Comparison of ENCODE assay signal across 8 cellular contexts in the genomic region with DNA sequence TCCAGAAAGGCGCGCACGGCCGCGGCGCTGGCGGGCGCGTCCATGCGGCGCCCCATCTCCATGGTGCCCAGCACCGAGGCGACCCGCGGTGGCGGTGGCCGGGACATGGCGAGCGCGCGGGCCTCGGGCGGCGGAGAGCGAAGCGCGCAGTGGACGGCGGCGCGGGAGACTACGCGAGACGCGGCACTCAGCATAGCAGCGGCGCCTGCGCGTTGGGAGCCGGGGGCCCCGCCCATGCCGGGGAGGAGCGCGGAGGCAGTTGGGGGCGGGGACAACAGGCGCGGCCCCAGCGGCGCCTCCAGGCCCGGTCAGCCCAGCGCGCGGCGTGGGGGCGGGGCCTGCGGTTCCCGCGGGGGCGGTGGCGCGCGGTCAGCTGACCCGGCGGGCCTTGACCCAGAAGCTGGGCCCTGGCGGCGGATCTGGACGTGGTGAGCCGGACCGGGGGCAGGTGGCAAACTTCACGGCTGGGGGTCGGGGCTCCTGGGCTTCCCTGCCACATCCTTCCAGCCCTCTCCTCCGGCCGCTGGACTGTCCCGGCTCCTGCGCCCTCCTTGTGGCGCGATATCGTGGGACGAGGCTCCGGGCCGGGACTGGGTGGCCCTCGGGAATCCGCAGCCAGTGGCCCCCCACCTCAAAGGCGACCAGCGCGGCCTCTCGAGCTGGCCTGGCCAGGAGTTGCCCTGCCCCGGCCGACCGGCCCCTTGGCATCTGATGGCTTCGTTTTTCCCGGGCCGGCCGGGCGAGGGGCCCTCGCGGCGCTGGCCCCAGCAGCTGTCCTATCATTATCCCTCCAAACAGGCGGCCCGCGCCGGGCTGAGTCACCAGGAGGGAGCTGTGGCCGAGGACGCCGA. TPM values are rescaled to one million over a fixed set of nuclear protein-coding genes. Genes with fewer than 3 reads are reported as not detected.
DNase-seq lines count a peak whose midpoint lies in the region; ATAC-seq, FAIRE-seq and TF ChIP-seq lines count a peak whose summit lies in the region.

Gene AKR7A2 (minus strand): TSS at position 214 of the 851 bp plus-strand sequence. CDS start 20 bp downstream, at position 194.
A gene with protein sequence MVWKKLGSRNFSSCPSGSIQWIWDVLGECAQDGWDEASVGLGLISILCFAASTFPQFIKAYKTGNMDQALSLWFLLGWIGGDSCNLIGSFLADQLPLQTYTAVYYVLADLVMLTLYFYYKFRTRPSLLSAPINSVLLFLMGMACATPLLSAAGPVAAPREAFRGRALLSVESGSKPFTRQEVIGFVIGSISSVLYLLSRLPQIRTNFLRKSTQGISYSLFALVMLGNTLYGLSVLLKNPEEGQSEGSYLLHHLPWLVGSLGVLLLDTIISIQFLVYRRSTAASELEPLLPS (plus strand): TSS at position 396 of the 851 bp plus-strand sequence. CDS start 5,352 bp downstream, outside the sequence.

- peak in 1 of 3 experiments; percentile 22 for TF ChIP-seq CTCF in vagina (IDR thresholded peaks at IDR 0.05)

- FAIRE-seq in GM18507 (lab: Jason Lieb, UNC) = peak; percentile 82

- H3K4me3 ChIP-seq in vagina = peak within 1 kb of the TSS; percentile 90 to 94

- H3K9me3 ChIP-seq in vagina = no peaks in the 10 kb centered on the region

- intact Hi-C loops in vagina (cut with DNase I) = no loop called here

- peaks cover 0 to 16% of the 10 kb centered on the region in 2 donors for H3K36me3 ChIP-seq in vagina

- H3K4me1 ChIP-seq in vagina = peaks cover 66% of the 10 kb centered on the region

- no peaks in the 10 kb centered on the region for H3K27me3 ChIP-seq in vagina

- DNase-seq in GM18507 (ENCODE audit: extremely low spot score, insufficient read length, low read depth) = peak; percentile 97
- peak; percentile 38 for DNase-seq in NCI-H187 treated with DMSO at 0.1 percent for 48 hours (lab: John Stamatoyannopoulos, UW)
- DNase-seq in T1000 (lab: John Stamatoyannopoulos, UW) = peak; percentile 94
- DNase-seq in astrocyte of the hippocampus (ENCODE audit: low read depth, low spot score) = peak; percentile 98
- DNase-seq in hepatic stellate cell (ENCODE audit: low spot score) = peak; percentile 97
- DNase-seq in renal cortical epithelial cell (ENCODE audit: low read depth) = peak; percentile 62
- DNase-seq in vagina (ENCODE audit: extremely low spot score in 2 of 2) = no peak

- peak within 1 kb of the TSS; percentile 96 for H3K27ac ChIP-seq in vagina

- TF ChIP-seq POLR2A in vagina (IDR thresholded peaks at IDR 0.05) = peak in 1 of 2 donors; percentile 77

- peak; percentile 84 for ATAC-seq in HG02970 (IDR thresholded peaks at IDR 0.05; ENCODE audit: low FRiP score, unreplicated experiment)

RNA-seq across cellular contexts. Expression of gene AKR7A2, which starts in this region (rescaled TPM):
- total RNA-seq in renal cortical epithelial cell (64.3 and 73.8 TPM in 2 replicates), vagina (63.8 TPM)

RNA-seq across cellular contexts. Expression of the second gene that starts in this region (rescaled TPM):
- total RNA-seq in renal cortical epithelial cell = 21.9 and 22.4 TPM in 2 replicates
- 21.4 TPM for total RNA-seq in vagina

Comparison
In these comparisons a context has a peak if more than half of its experiments do, and no peak if none do; other contexts are left out.
1. DNase-seq: peak in GM18507 (single experiment), NCI-H187 treated with DMSO at 0.1 percent for 48 hours (single experiment), T1000 (single experiment), astrocyte of the hippocampus (single experiment), hepatic stellate cell (single experiment) and renal cortical epithelial cell (single experiment); none in vagina (0 of 2).